Comparison of ENCODE assay signal across 9 cellular contexts in genomic region chr7:153413199-153413539, GRCh38.
"Had no signal": no experiment of that assay in that cellular context is flagged by ENCODE, and none has a peak within 500 bp of the region (broad histone marks: within the 10 kb centered on the region; RNA-seq: fewer than 3 reads in every experiment).

No MANE protein-coding gene starts in this region.

- H3K27me3 Mint-ChIP-seq: IgD-negative memory B cell had no signal

- H3K27ac ChIP-seq: HL-60, KMS-11 had no signal

- H3K4me1 Mint-ChIP-seq: IgD-negative memory B cell had no signal

- H3K9ac ChIP-seq: KMS-11 had no signal

- DNase-seq: IMR-90, Karpas-422, KBM-7, KG1 had no signal

- H3K4me2 ChIP-seq: KMS-11 had no signal

- FAIRE-seq: HepG2, HTR-8/SVneo had no signal

- H3K4me3 Mint-ChIP-seq: IgD-negative memory B cell had no signal

- ATAC-seq: HepG2 had no signal
